Comparison of ENCODE assay signal across 10 cellular contexts in genomic region chr20:48751871-48752270, GRCh38.
DNase-seq lines count a peak whose midpoint lies in the region; ATAC-seq and TF ChIP-seq lines count a peak whose summit lies in the region.
"Had no signal": no experiment of that assay in that cellular context is flagged by ENCODE, and none has a peak within 500 bp of the region (broad histone marks: within the 10 kb centered on the region; RNA-seq: fewer than 3 reads in every experiment).

No MANE protein-coding gene starts in this region.

- DNase-seq in activated naive CD8-positive, alpha-beta T cell treated with anti-CD3 and anti-CD28 coated beads, Interleukin-2, amount 50 U/mL, for 24 hours = no peak
- DNase-seq in naive thymus-derived CD8-positive, alpha-beta T cell = no peak
- DNase-seq in DMS153 treated with DMSO at 0.1 percent for 48 hours (lab: John Stamatoyannopoulos, UW; ENCODE audit: unreplicated experiment) (no peak), foreskin keratinocyte (no peak), NCI-H128 (lab: John Stamatoyannopoulos, UW; ENCODE audit: unreplicated experiment) (no peak)
- DNase-seq: NCI-H82 had no signal

- no peak overlapping the region for H3K9ac ChIP-seq in HUES48 (ENCODE audit: low read depth, low read length)

- no peaks in the 10 kb centered on the region for H3K79me2 ChIP-seq in DOHH2 (ENCODE audit: control insufficient read depth, low read length)

- peaks cover 48% of the 10 kb centered on the region for H3K36me3 Mint-ChIP-seq in activated naive CD8-positive, alpha-beta T cell treated with anti-CD3 and anti-CD28 coated beads, Interleukin-2, amount 50 U/mL, for 24 hours (ENCODE audit: low read depth)
- peaks cover 8 to 25% (median 16%) of the 10 kb centered on the region in 3 donors for H3K36me3 Mint-ChIP-seq in naive thymus-derived CD8-positive, alpha-beta T cell

- peak overlapping the region; percentile 21 for H3K4me3 Mint-ChIP-seq in activated naive CD8-positive, alpha-beta T cell treated with anti-CD3 and anti-CD28 coated beads, Interleukin-2, amount 50 U/mL, for 24 hours
- peak overlapping the region; percentile 57 to 85 (median 72) for H3K4me3 Mint-ChIP-seq in naive thymus-derived CD8-positive, alpha-beta T cell

- H3K4me1 Mint-ChIP-seq in activated naive CD8-positive, alpha-beta T cell treated with anti-CD3 and anti-CD28 coated beads, Interleukin-2, amount 50 U/mL, for 24 hours = peaks cover 75% of the 10 kb centered on the region
- H3K4me1 Mint-ChIP-seq in naive thymus-derived CD8-positive, alpha-beta T cell = peaks cover 42 to 93% (median 83%) of the 10 kb centered on the region in 4 donors

- 0 out of 2 replicates have a peak, but pooled peaks cover 5% of the 10 kb centered on the region for H3K27me3 ChIP-seq in DOHH2 (ENCODE audit: control insufficient read depth, low read length)
- H3K27me3 ChIP-seq in HUES48 (ENCODE audit: control insufficient read depth, insufficient read depth, low read length) = no peaks in the 10 kb centered on the region
- H3K27me3 ChIP-seq in foreskin keratinocyte = peaks cover 19% of the 10 kb centered on the region
- H3K27me3 ChIP-seq: cardiac muscle cell had no signal

- H3K36me3 ChIP-seq in DOHH2 (ENCODE audit: control insufficient read depth, low read length) = no peaks in the 10 kb centered on the region
- H3K36me3 ChIP-seq in HUES48 (ENCODE audit: control insufficient read depth, insufficient read depth, low read length) = no peaks in the 10 kb centered on the region
- H3K36me3 ChIP-seq: cardiac muscle cell had no signal

- TF ChIP-seq CTCF in DOHH2 (IDR thresholded peaks at IDR 0.05; ENCODE audit: low read depth, low read length, poor library complexity, severe bottlenecking) = no peak
- no peak for TF ChIP-seq CTCF in foreskin keratinocyte (conservative IDR thresholded peaks at IDR 0.05)

- POLR2A ChIA-PET in naive thymus-derived CD8-positive, alpha-beta T cell (lab: Charles Lee) = interaction anchor here (0.6 to 4.9 kb wide), 10 partner anchors 9 to 1326 kb away, joined by 3 to 31 read pairs (median 6); partner anchors contain the start of gene PREX1

- no peaks in the 10 kb centered on the region for H4K20me1 ChIP-seq in DOHH2 (ENCODE audit: control insufficient read depth, insufficient read depth, low read depth, low read length)

- peak overlapping the region; percentile 49 for H3K27ac ChIP-seq in DOHH2 (ENCODE audit: low read depth, low read length)
- peak overlapping the region; percentile 84 for H3K27ac ChIP-seq in HUES48 (ENCODE audit: low read depth, low read length)
- no peak overlapping the region for H3K27ac ChIP-seq in foreskin keratinocyte
- H3K27ac ChIP-seq: cardiac muscle cell had no signal

- no peaks in the 10 kb centered on the region for H3K27me3 Mint-ChIP-seq in activated naive CD8-positive, alpha-beta T cell treated with anti-CD3 and anti-CD28 coated beads, Interleukin-2, amount 50 U/mL, for 24 hours
- H3K27me3 Mint-ChIP-seq in naive thymus-derived CD8-positive, alpha-beta T cell = no peaks in the 10 kb centered on the region

- H3K9me2 ChIP-seq in DOHH2 (replicated peaks; ENCODE audit: control insufficient read depth, low read length) = no peaks in the 10 kb centered on the region

- H3K9me3 ChIP-seq in DOHH2 (ENCODE audit: control insufficient read depth, insufficient read depth, low read length) (no peaks in the 10 kb centered on the region), HUES48 (ENCODE audit: control insufficient read depth, insufficient read depth, low read length) (0 out of 2 replicates have a peak, but pooled peaks cover 2% of the 10 kb centered on the region)

- H3K4me1 ChIP-seq in DOHH2 (ENCODE audit: control insufficient read depth, low read length) (peaks cover 60% of the 10 kb centered on the region), HUES48 (ENCODE audit: control insufficient read depth, insufficient read depth, low read length) (peaks cover 33% of the 10 kb centered on the region), foreskin keratinocyte (no peaks in the 10 kb centered on the region)

- peaks cover 20% of the 10 kb centered on the region for H3K9me3 Mint-ChIP-seq in activated naive CD8-positive, alpha-beta T cell treated with anti-CD3 and anti-CD28 coated beads, Interleukin-2, amount 50 U/mL, for 24 hours
- peaks cover 0 to 8% (median 4%) of the 10 kb centered on the region in 9 donors for H3K9me3 Mint-ChIP-seq in naive thymus-derived CD8-positive, alpha-beta T cell

- peak overlapping the region; percentile 70 for H3K27ac Mint-ChIP-seq in activated naive CD8-positive, alpha-beta T cell treated with anti-CD3 and anti-CD28 coated beads, Interleukin-2, amount 50 U/mL, for 24 hours
- H3K27ac Mint-ChIP-seq in naive thymus-derived CD8-positive, alpha-beta T cell = peak overlapping the region; percentile 76 to 96 (median 92)

- H3F3A ChIP-seq in DOHH2 (ENCODE audit: control insufficient read depth, insufficient read depth) = peaks cover 3% of the 10 kb centered on the region; the same call in 1 of the 2 replicates

- H3K4me2 ChIP-seq in DOHH2 (ENCODE audit: low read length) = peak overlapping the region; percentile 72

- H3K4me3 ChIP-seq in DOHH2 (ENCODE audit: low read length) = peak overlapping the region; percentile 55
- no peak overlapping the region for H3K4me3 ChIP-seq in HUES48 (ENCODE audit: low read depth, low read length)
- H3K4me3 ChIP-seq: cardiac muscle cell had no signal

- no peak for ATAC-seq in activated naive CD8-positive, alpha-beta T cell treated with anti-CD3 and anti-CD28 coated beads, Interleukin-2, amount 50 U/mL, for 24 hours
- no peak for ATAC-seq in naive thymus-derived CD8-positive, alpha-beta T cell
- ATAC-seq in foreskin keratinocyte (no peak), HG03378 (IDR thresholded peaks at IDR 0.05; ENCODE audit: unreplicated experiment) (no peak)
